ENCODE assay signal across 8 cellular contexts in the genomic region with DNA sequence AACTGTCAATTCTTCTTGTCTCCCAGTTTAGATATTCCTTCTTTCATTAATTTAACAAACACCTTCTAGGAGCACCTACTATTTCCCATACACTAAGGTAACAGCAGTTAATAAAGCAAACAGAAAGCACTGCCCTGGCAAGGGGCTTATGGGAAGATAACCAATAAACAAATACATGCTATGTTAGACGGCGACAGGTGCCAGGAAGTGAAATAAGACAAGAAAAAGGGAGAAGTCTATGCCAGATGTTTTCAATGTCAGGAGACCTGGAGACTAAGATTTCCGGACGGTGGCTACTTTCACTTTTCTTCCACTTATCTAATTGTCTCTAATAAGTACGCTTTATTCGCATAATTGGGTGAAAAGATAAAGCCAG. TPM values are rescaled to one million over a fixed set of nuclear protein-coding genes. Genes with fewer than 3 reads are reported as not detected.
DNase-seq lines count a peak whose midpoint lies in the region; ATAC-seq and TF ChIP-seq lines count a peak whose summit lies in the region.

No MANE protein-coding gene starts in this region.

- ATAC-seq in GM19438 (IDR thresholded peaks at IDR 0.05; ENCODE audit: low read depth, unreplicated experiment) = peak; percentile 49
- ATAC-seq in HG03521 (IDR thresholded peaks at IDR 0.05; ENCODE audit: unreplicated experiment) = peak; percentile 23
- no peak for ATAC-seq in gastroesophageal sphincter
- ATAC-seq in psoas muscle = peak in 2 of 4 donors; percentile 5 to 38

- no peak for TF ChIP-seq EP300 in gastroesophageal sphincter (IDR thresholded peaks at IDR 0.05)

- peak overlapping the region; percentile 88 for H3K4me3 Mint-ChIP-seq in Calu3 (ENCODE audit: low read depth, unreplicated experiment)

- H3K27me3 ChIP-seq in WERI-Rb-1 (ENCODE audit: insufficient read depth, low read depth, severe bottlenecking) (no peaks in the 10 kb centered on the region), gastroesophageal sphincter (no peaks in the 10 kb centered on the region), psoas muscle (ENCODE audit: insufficient read depth in 3 of 3, low read length in 2 of 3) (no peaks in the 10 kb centered on the region)

- no peak for TF ChIP-seq POLR2A in gastroesophageal sphincter (IDR thresholded peaks at IDR 0.05)

- CTCF ChIA-PET in Calu3 (lab: Charles Lee) = no interaction called here

- no TSS peak for BruUV-seq in Calu3 (replicated peaks; lab: Mats Ljungman, UMichigan)

- no peaks in the 10 kb centered on the region for H3K27me3 Mint-ChIP-seq in Calu3 (ENCODE audit: unreplicated experiment)

- peaks cover 9% of the 10 kb centered on the region for H3K9me3 Mint-ChIP-seq in Calu3 (ENCODE audit: low read depth, unreplicated experiment)

- WGBS in gastroesophageal sphincter (ENCODE audit: low coverage in 1 of 2), 2 donors = 0% methylated on average over 6 of the region's 6 CpGs
- 0% methylated on average over 6 of the region's 6 CpGs for WGBS in psoas muscle, 3 donors

- TF ChIP-seq CTCF in Calu3 (IDR thresholded peaks at IDR 0.05; ENCODE audit: unreplicated experiment) = no peak
- TF ChIP-seq CTCF in WERI-Rb-1 (IDR thresholded peaks at IDR 0.05; ENCODE audit: low read depth, low read length) = no peak
- no peak for TF ChIP-seq CTCF in gastroesophageal sphincter (IDR thresholded peaks at IDR 0.05)
- TF ChIP-seq CTCF in psoas muscle (IDR thresholded peaks at IDR 0.05) = no peak

- H3K36me3 Mint-ChIP-seq in Calu3 (ENCODE audit: insufficient read depth, unreplicated experiment) = peaks cover 20% of the 10 kb centered on the region

- H3K4me1 ChIP-seq in gastroesophageal sphincter (peaks cover 4 to 40% (median 5%) of the 10 kb centered on the region in 3 donors), psoas muscle (peaks cover 19% of the 10 kb centered on the region)

- peak overlapping the region; percentile 80 for H3K27ac ChIP-seq in WERI-Rb-1
- peak overlapping the region; percentile 88 to 95 (median 91) for H3K27ac ChIP-seq in gastroesophageal sphincter
- H3K27ac ChIP-seq in psoas muscle = peak overlapping the region; percentile 85

- H3K27ac Mint-ChIP-seq in Calu3 (ENCODE audit: unreplicated experiment) = peak overlapping the region; percentile 87

- intact Hi-C loops in Calu3 (cut with micrococcal nuclease; ENCODE audit: unreplicated experiment) = loop anchor here (5.0 kb wide), 1 partner anchor 137 kb away; a partner anchor contains a TSS
- intact Hi-C loops in psoas muscle (cut with DNase I) = loop anchor here (5.0 kb wide), 2 partner anchors 33 to 112 kb away; a partner anchor contains a TSS

- H3K4me1 Mint-ChIP-seq in Calu3 (ENCODE audit: low read depth, unreplicated experiment) = peaks cover 8% of the 10 kb centered on the region

- H3K4me3 ChIP-seq in WERI-Rb-1 (ENCODE audit: low read depth, low read length) = peak overlapping the region; percentile 72
- H3K4me3 ChIP-seq in gastroesophageal sphincter = peak overlapping the region; percentile 94 to 96
- peak overlapping the region; percentile 86 for H3K4me3 ChIP-seq in psoas muscle

- H3K36me3 ChIP-seq in WERI-Rb-1 (peaks cover 5% of the 10 kb centered on the region), gastroesophageal sphincter (peaks cover 0 to 7% of the 10 kb centered on the region in 2 donors), psoas muscle (ENCODE audit: insufficient read depth in 1 of 2, low read depth in 1 of 2) (no peaks in the 10 kb centered on the region)

- DNase-seq in Calu3 (no peak), WERI-Rb-1 (no peak), psoas muscle (no peak), cerebellar nuclear complex (lab: John Stamatoyannopoulos, UW) (no peak), epidermal melanocyte (ENCODE audit: insufficient read length, low spot score) (no peak)

- H3K9me3 ChIP-seq in WERI-Rb-1 (ENCODE audit: severe bottlenecking) (no peaks in the 10 kb centered on the region), gastroesophageal sphincter (no peaks in the 10 kb centered on the region), psoas muscle (peaks cover 4% of the 10 kb centered on the region)

RNA-seq across cellular contexts. Expression of a gene that starts 32.5 kb away (rescaled TPM):
- total RNA-seq in Calu3 (2022) = 17.3 and 18.8 TPM in 2 replicates
- total RNA-seq in gastroesophageal sphincter = 10 to 100 TPM in 3 of 4 donors, 1 to 10 TPM in 1; 8.9 to 15.2 (median 12.6) TPM
- 10 to 100 TPM in 1 of 4 donors, 1 to 10 TPM in 3; 7.3 to 16.8 (median 9.7) TPM for total RNA-seq in psoas muscle
- polyA plus RNA-seq in psoas muscle = 1 to 10 TPM; 1.6 to 8.0 (median 2.5) TPM

RNA-seq across cellular contexts. Expression of a gene that starts 45.0 kb away (rescaled TPM):
- total RNA-seq in Calu3 (2022) (0.39 and 0.59 TPM in 2 replicates), gastroesophageal sphincter (1 to 10 TPM; 3.5 to 6.1 (median 5.0) TPM), psoas muscle (1 to 10 TPM in 3 of 4 donors, under 1 TPM in 1; 0.99 to 2.1 (median 1.2) TPM)
- polyA plus RNA-seq in psoas muscle = under 1 TPM; 0.59 to 0.95 (median 0.79) TPM
